Comparison of ENCODE assay signal across 2 cellular contexts in the genomic region with DNA sequence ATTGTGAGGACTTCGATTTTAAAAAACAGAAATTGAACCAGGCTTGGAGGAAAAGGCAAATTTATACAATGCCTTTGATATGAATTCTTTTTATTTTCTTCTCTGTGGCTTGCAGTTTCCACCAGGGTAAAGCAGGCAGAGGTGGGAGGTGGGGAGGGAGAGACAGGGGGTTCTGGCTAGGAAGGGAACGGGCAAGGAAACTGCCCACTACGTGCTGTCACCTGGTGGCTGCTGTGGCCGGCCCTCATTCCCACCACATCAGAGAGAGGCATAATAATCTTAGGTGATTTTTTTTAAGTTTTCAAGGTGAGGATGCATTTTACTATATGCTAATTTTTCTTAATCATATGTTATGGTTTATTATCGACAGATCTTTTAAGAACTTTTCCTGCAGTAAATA.
TF ChIP-seq lines count a peak whose summit lies in the region.

No MANE protein-coding gene starts in this region.

TF ChIP-seq in SK-N-SH, 30 proteins besides CTCF, POLR2A, EP300 and RAD21:
- TF ChIP-seq MXI1 (IDR thresholded peaks at IDR 0.05; ENCODE audit: low read depth, low read length) (no peak), NRF1 (IDR thresholded peaks at IDR 0.05; ENCODE audit: low read depth, low read length) (no peak), TEAD4 (IDR thresholded peaks at IDR 0.05; ENCODE audit: borderline replicate concordance, insufficient read depth) (no peak), SIN3A (IDR thresholded peaks at IDR 0.05; ENCODE audit: borderline replicate concordance, low read depth, low read length) (no peak), YY1 (IDR thresholded peaks at IDR 0.05; ENCODE audit: low read depth) (no peak), TAF1 (IDR thresholded peaks at IDR 0.05; ENCODE audit: borderline replicate concordance, low read depth, low read length) (no peak)

TF ChIP-seq in HepG2, 621 proteins besides CTCF, POLR2A, EP300 and RAD21:
- TF ChIP-seq MLLT10 (CRISPR knock-in tag; IDR thresholded peaks at IDR 0.05) = no peak
- TF ChIP-seq, protein P1, sequence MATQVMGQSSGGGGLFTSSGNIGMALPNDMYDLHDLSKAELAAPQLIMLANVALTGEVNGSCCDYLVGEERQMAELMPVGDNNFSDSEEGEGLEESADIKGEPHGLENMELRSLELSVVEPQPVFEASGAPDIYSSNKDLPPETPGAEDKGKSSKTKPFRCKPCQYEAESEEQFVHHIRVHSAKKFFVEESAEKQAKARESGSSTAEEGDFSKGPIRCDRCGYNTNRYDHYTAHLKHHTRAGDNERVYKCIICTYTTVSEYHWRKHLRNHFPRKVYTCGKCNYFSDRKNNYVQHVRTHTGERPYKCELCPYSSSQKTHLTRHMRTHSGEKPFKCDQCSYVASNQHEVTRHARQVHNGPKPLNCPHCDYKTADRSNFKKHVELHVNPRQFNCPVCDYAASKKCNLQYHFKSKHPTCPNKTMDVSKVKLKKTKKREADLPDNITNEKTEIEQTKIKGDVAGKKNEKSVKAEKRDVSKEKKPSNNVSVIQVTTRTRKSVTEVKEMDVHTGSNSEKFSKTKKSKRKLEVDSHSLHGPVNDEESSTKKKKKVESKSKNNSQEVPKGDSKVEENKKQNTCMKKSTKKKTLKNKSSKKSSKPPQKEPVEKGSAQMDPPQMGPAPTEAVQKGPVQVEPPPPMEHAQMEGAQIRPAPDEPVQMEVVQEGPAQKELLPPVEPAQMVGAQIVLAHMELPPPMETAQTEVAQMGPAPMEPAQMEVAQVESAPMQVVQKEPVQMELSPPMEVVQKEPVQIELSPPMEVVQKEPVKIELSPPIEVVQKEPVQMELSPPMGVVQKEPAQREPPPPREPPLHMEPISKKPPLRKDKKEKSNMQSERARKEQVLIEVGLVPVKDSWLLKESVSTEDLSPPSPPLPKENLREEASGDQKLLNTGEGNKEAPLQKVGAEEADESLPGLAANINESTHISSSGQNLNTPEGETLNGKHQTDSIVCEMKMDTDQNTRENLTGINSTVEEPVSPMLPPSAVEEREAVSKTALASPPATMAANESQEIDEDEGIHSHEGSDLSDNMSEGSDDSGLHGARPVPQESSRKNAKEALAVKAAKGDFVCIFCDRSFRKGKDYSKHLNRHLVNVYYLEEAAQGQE (IDR thresholded peaks at IDR 0.05; ENCODE audit: borderline replicate concordance in 1 of 2, low read depth in 1 of 2, low read length in 2 of 2) = no peak
- no peak for TF ChIP-seq SMAD9 (CRISPR knock-in tag; IDR thresholded peaks at IDR 0.05)
- TF ChIP-seq, protein P2, sequence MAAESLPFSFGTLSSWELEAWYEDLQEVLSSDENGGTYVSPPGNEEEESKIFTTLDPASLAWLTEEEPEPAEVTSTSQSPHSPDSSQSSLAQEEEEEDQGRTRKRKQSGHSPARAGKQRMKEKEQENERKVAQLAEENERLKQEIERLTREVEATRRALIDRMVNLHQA (CRISPR knock-in tag; IDR thresholded peaks at IDR 0.05) = no peak
TF ChIP-seq in HepG2: peak in this region for 0.
